14 cellular contexts compared by ENCODE assay signal in the genomic region with DNA sequence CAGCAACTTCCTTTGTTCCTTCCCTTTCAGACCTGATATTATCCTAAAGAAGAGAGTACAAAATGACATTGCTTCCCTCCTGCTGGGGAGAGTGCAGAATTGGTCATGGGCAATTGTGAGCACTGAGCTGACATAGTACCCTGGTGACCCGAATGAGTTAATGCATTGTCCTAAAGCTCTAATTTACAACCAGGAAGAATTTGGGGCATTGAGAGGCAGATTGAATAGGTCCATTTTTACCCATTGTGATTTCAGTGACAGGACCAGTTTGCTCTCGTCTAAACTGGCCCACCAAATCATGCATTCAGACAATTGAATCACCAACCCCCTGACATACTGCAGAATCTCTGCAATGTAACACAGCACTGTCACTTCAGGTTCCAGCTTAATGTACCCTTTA.
"Had no signal": no experiment of that assay in that cellular context is flagged by ENCODE, and none has a peak within 500 bp of the region (broad histone marks: within the 10 kb centered on the region; RNA-seq: fewer than 3 reads in every experiment).

No MANE protein-coding gene starts in this region.

- H3K27me3 ChIP-seq: ovary had no signal

- FAIRE-seq: bronchial epithelial cell, keratinocyte had no signal

- H3K36me3 ChIP-seq: lower lobe of right lung, ovary had no signal

- H3K27ac ChIP-seq: epithelial cell of prostate, lower lobe of right lung, ovary, VCaP had no signal

- H3K9me3 ChIP-seq: lower lobe of right lung, ovary had no signal

- H3K4me3 ChIP-seq: lower lobe of right lung, ovary had no signal

- H3K4me1 ChIP-seq: lower lobe of right lung had no signal

- DNase-seq: activated CD4-positive, alpha-beta T cell treated with anti-CD3 and anti-CD28 coated beads for 1 hour; activated gamma-delta T cell; cerebellar nuclear complex; foreskin fibroblast; lower lobe of right lung; midbrain; ovary; stimulated activated naive B cell treated with anti-CD40 and anti-IgM and Interleukin-4, amounts not matched to agents 10 μg/mL and 1 μg/mL and 100 μg/mL, for 72 hours; SW 1271; T-helper 2 cell had no signal
